Comparison of ENCODE assay signal across 1 cellular context in genomic region chr10:59346321-59346720, GRCh38.
TF ChIP-seq lines count a peak whose summit lies in the region.

No MANE protein-coding gene starts in this region.

TF ChIP-seq in SK-N-SH treated with all-trans-retinoic acid at 6 μM for 48 hours, 23 proteins besides CTCF, POLR2A, EP300 and RAD21 (continued from another document):
- TF ChIP-seq CREB5 (CRISPR knock-in tag; IDR thresholded peaks at IDR 0.05; ENCODE audit: low read depth) (no peak), ZNF8 (CRISPR knock-in tag; IDR thresholded peaks at IDR 0.05) (no peak), OSR1 (CRISPR knock-in tag; IDR thresholded peaks at IDR 0.05) (no peak), ZFP3 (CRISPR knock-in tag; IDR thresholded peaks at IDR 0.05) (no peak), ZNF565 (CRISPR knock-in tag; conservative IDR thresholded peaks at IDR 0.05; ENCODE audit: low read depth) (no peak), ZNF70 (CRISPR knock-in tag; IDR thresholded peaks at IDR 0.05) (no peak), BACH2 (CRISPR knock-in tag; IDR thresholded peaks at IDR 0.05; ENCODE audit: borderline replicate concordance) (no peak)
